ENCODE assay signal across 7 cellular contexts in the genomic region with DNA sequence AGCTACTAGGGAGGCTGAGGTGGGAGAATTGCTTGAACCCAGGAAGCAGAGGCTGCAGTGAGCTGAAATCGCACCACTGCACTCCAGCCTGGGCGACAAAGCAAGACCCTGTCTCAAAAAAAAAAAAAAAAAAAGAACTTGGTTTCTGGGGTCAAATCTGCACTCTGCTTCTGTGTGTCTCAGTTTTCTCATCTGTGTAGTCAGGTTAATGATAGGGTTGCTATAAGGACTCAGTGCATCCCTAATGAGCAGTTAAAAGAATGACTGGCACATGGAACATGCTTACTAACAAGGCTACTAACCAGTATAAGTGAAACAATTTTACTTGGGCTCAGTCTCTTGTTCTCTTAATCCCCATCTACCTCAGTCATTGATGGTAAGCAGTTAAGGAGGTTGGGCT. TPM values are rescaled to one million over a fixed set of nuclear protein-coding genes. Genes with fewer than 3 reads are reported as not detected.
DNase-seq lines count a peak whose midpoint lies in the region; ATAC-seq, FAIRE-seq and TF ChIP-seq lines count a peak whose summit lies in the region.
"Not testable (repeated sequence)": the region's sequence is repeated elsewhere in the genome, so short reads cannot be mapped to it uniquely, and the experiment has no call there.

No MANE protein-coding gene starts in this region.

- not testable (repeated sequence) for DNase-seq in GM23248; ascending aorta (ENCODE audit: low spot score in 2 of 2); coronary artery (ENCODE audit: low spot score); keratinocyte (ENCODE audit: low read depth, low spot score); psoas muscle; thoracic aorta (ENCODE audit: low spot score)
- peak in 1 of 2 experiments; percentile 6 for DNase-seq in PC-9

- H3K79me2 ChIP-seq in GM23248 (ENCODE audit: insufficient read depth) (peaks cover 100% of the 10 kb centered on the region), PC-9 (ENCODE audit: low read depth) (peaks cover 100% of the 10 kb centered on the region), keratinocyte (ENCODE audit: control insufficient read depth, insufficient read depth, low read length) (peaks cover 97% of the 10 kb centered on the region)

- not testable (repeated sequence) for FAIRE-seq in keratinocyte (lab: Jason Lieb, UNC)

- peak overlapping the region; percentile 96 for H3K4me2 ChIP-seq in GM23248 (ENCODE audit: unreplicated experiment)
- H3K4me2 ChIP-seq in PC-9: peak overlapping the region; percentile 86; the same call in 1 of the 2 replicates
- peak overlapping the region; percentile 88 for H3K4me2 ChIP-seq in keratinocyte (ENCODE audit: control insufficient read depth, extremely low read depth, insufficient read depth, low read depth, low read length)

- H3K36me3 ChIP-seq in GM23248 (ENCODE audit: low read depth): peaks cover 22% of the 10 kb centered on the region; the same call in 1 of the 2 replicates
- not testable (repeated sequence) for H3K36me3 ChIP-seq in PC-9 (ENCODE audit: low read depth); ascending aorta; keratinocyte (ENCODE audit: control insufficient read depth in 2 of 2, extremely low read depth in 1 of 2, insufficient read depth in 2 of 2, low read length in 2 of 2); psoas muscle (ENCODE audit: insufficient read depth in 1 of 2, low read depth in 1 of 2); thoracic aorta

- not testable (repeated sequence) for H3K9me1 ChIP-seq in keratinocyte (ENCODE audit: control insufficient read depth, extremely low read depth, insufficient read depth, low read length)

- H3K27me3 ChIP-seq in GM23248 (replicated peaks; ENCODE audit: insufficient read depth); PC-9 (ENCODE audit: insufficient read depth, low read depth); ascending aorta; keratinocyte (ENCODE audit: control insufficient read depth, extremely low read depth, insufficient read depth, low read length); psoas muscle (ENCODE audit: insufficient read depth in 3 of 3, low read length in 2 of 3); thoracic aorta (replicated peaks; ENCODE audit: insufficient read depth): not testable (repeated sequence)

- in situ Hi-C loops in GM23248 (cut with MboI): not testable (repeated sequence)

- not testable (repeated sequence) for ATAC-seq in psoas muscle; thoracic aorta (ENCODE audit: insufficient number of reproducible peaks, low FRiP score, low read depth)

- H3K4me3 ChIP-seq in GM23248: peak overlapping the region; percentile 99
- H3K4me3 ChIP-seq in PC-9; keratinocyte (ENCODE audit: control insufficient read depth in 2 of 3, extremely low read depth in 1 of 3, insufficient read depth in 2 of 3, low read depth in 1 of 3, low read length in 3 of 3); psoas muscle: not testable (repeated sequence)
- peak overlapping the region; percentile 11 to 20 for H3K4me3 ChIP-seq in ascending aorta
- peak overlapping the region; percentile 52 for H3K4me3 ChIP-seq in coronary artery
- peak overlapping the region; percentile 47 for H3K4me3 ChIP-seq in thoracic aorta

- POLR2A ChIA-PET in PC-9 (lab: Charles Lee; ENCODE audit: unreplicated experiment): not testable (repeated sequence)

- not testable (repeated sequence) for H3K9me3 ChIP-seq in GM23248 (ENCODE audit: low read depth); PC-9 (ENCODE audit: insufficient read depth, low read depth); ascending aorta; keratinocyte (ENCODE audit: control insufficient read depth, low read depth, low read length); psoas muscle; thoracic aorta

- peak overlapping the region; percentile 93 for H3K27ac ChIP-seq in GM23248
- H3K27ac ChIP-seq in PC-9: peak overlapping the region; percentile 63; the same call in 1 of the 2 replicates
- peak overlapping the region; percentile 41 to 62 for H3K27ac ChIP-seq in ascending aorta
- H3K27ac ChIP-seq in coronary artery: peak overlapping the region; percentile 54 to 80
- H3K27ac ChIP-seq in keratinocyte (ENCODE audit: control insufficient read depth, insufficient read depth, low read length): not testable (repeated sequence)
- H3K27ac ChIP-seq in psoas muscle: peak overlapping the region; percentile 69
- H3K27ac ChIP-seq in thoracic aorta: peak overlapping the region; percentile 61 to 72

- H3K9ac ChIP-seq in GM23248: peak overlapping the region; percentile 46
- H3K9ac ChIP-seq in keratinocyte (ENCODE audit: control insufficient read depth, extremely low read depth, insufficient read depth, low read length): not testable (repeated sequence)

- not testable (repeated sequence) for H4K20me1 ChIP-seq in GM23248 (ENCODE audit: insufficient read depth); PC-9 (ENCODE audit: insufficient read depth); keratinocyte (ENCODE audit: control insufficient read depth, extremely low read depth, insufficient read depth, low read length)

- CTCF ChIA-PET in PC-9 (lab: Charles Lee): not testable (repeated sequence)

- intact Hi-C loops in PC-9 (cut with micrococcal nuclease; ENCODE audit: unreplicated experiment); ascending aorta (cut with DNase I); psoas muscle (cut with DNase I): not testable (repeated sequence)

- peaks cover 97% of the 10 kb centered on the region for H3F3A ChIP-seq in GM23248 (ENCODE audit: insufficient read depth)
- peaks cover 38% of the 10 kb centered on the region for H3F3A ChIP-seq in PC-9 (ENCODE audit: insufficient read depth, low read depth)

- WGBS in GM23248 (ENCODE audit: low coverage in 1 of 2, low lambda C conversion rate in 2 of 2, missing lambda C conversion rate in 2 of 2), 2 experiments: 96 to 97% methylated on average over 2 of the region's 2 CpGs
- WGBS in psoas muscle, 3 donors: 96 to 100% (median 99%) methylated on average over 2 of the region's 2 CpGs

- BruUV-seq in PC-9 (replicated peaks; lab: Mats Ljungman, UMichigan): not testable (repeated sequence)

- TF ChIP-seq CTCF in PC-9 (conservative IDR thresholded peaks at IDR 0.05); ascending aorta (IDR thresholded peaks at IDR 0.05); coronary artery (IDR thresholded peaks at IDR 0.05); keratinocyte (optimal IDR thresholded peaks at IDR 0.05 in 1 of 3, IDR thresholded peaks at IDR 0.05 in 1 of 3, conservative IDR thresholded peaks at IDR 0.05 in 1 of 3; ENCODE audit: extremely low read depth in 1 of 3, insufficient read depth in 2 of 3, low read length in 3 of 3); psoas muscle (IDR thresholded peaks at IDR 0.05); thoracic aorta (IDR thresholded peaks at IDR 0.05): not testable (repeated sequence)

- not testable (repeated sequence) for H2AFZ ChIP-seq in GM23248; PC-9; keratinocyte (ENCODE audit: control insufficient read depth, low read length)

- H3K4me1 ChIP-seq in GM23248 (ENCODE audit: insufficient read depth): peaks cover 86% of the 10 kb centered on the region
- H3K4me1 ChIP-seq in PC-9 (replicated peaks; ENCODE audit: insufficient read depth): peaks cover 73% of the 10 kb centered on the region
- peaks cover 16 to 71% of the 10 kb centered on the region in 2 donors for H3K4me1 ChIP-seq in ascending aorta
- H3K4me1 ChIP-seq in keratinocyte (ENCODE audit: control insufficient read depth, extremely low read depth, insufficient read depth, low read length): peaks cover 87% of the 10 kb centered on the region
- peaks cover 96% of the 10 kb centered on the region for H3K4me1 ChIP-seq in psoas muscle
- peaks cover 60 to 93% of the 10 kb centered on the region in 2 donors for H3K4me1 ChIP-seq in thoracic aorta (ENCODE audit: control insufficient read depth in 1 of 2, low read depth in 2 of 2)

- dilution Hi-C loops in keratinocyte (cut with MboI; ENCODE audit: extremely low pct_ligation_motif_present, low sequenced_read_pairs): not testable (repeated sequence)

- H3K9me2 ChIP-seq in GM23248 (ENCODE audit: insufficient read depth); PC-9 (ENCODE audit: insufficient read depth): not testable (repeated sequence)

RNA-seq across cellular contexts. Expression of a gene that starts 7.5 kb away (rescaled TPM):
- total RNA-seq in GM23248 (2014; rRNA removed; shearing (Covaris generic)): 485 and 499 TPM in 2 replicates
- polyA plus RNA-seq in GM23248 (2016; fragmentation: Nextera tagmentation; extraction: Ambion mirVana) (76.4 and 77.4 TPM in 2 replicates), keratinocyte (98.3 to 136 TPM (median 116 TPM) in 3 replicates), psoas muscle (10 to 100 TPM; 10.2 to 68.1 (median 53.1) TPM)
- total RNA-seq in PC-9 (2021) (133 and 154 TPM in 2 replicates), ascending aorta (273 TPM), psoas muscle (10 to 100 TPM; 49.8 to 66.2 (median 56.3) TPM), thoracic aorta (100 to 1,000 TPM; 217 to 465 TPM)
- 32.2 TPM for polyA plus RNA-seq in keratinocyte (2011; ENCODE audit: low read depth)
- polyA plus RNA-seq in keratinocyte (2011; cell fraction: cytosol; rRNA removed): 54.2 and 69.7 TPM in 2 replicates
- polyA plus RNA-seq in keratinocyte (2011; cell fraction: nucleus; rRNA removed): 316 and 318 TPM in 2 replicates
- 51.3 and 110 TPM in 2 replicates for polyA plus RNA-seq in keratinocyte (2012; ENCODE audit: low replicate concordance)
- polyA minus RNA-seq in keratinocyte: 353 to 631 TPM (median 519 TPM) in 3 replicates
- polyA minus RNA-seq in keratinocyte (2011; cell fraction: cytosol; rRNA and poly(A)+ RNA removed): 371 TPM
- polyA minus RNA-seq in keratinocyte (2011; cell fraction: nucleus; rRNA and poly(A)+ RNA removed): 966 and 975 TPM in 2 replicates
